In the genomic region with DNA sequence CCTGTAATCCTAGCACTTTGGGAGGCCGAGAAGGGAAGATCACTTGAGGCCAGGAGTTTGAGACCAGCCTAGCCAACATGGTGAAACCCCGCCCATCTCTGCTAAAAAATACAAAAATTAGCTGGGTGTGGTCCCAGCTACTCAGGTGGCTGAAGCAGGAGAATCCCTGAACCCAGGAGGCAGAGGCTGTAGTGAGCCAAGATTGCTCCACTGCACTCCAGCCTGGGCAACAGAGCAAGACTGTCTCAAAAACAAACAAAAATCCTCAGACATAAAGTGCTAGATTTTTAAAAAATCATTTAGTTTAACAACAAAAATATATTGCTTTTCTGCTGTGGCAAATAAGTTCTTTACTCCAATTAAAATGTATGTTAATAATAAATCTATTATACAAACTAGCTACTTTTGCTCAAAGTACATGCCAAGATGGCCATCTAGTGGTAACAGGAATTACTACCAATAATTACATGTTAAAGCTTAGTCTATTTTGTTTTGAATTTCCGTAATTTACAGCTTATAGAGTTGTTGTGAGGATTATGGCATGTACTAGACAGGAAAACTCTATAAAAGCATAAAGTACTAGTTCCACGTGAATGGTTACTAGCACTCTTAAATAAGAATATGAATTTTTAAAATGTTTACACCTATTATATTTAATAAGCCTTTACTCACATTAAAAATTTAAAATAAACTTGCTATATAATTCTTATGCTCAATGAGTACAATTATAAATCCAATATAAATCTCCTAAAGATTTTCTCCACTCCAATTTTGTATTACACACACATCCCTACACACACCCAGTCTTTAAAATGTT, we compare ENCODE assay signal across 8 cellular contexts. TPM values are rescaled to one million over a fixed set of nuclear protein-coding genes. Genes with fewer than 3 reads are reported as not detected.
DNase-seq lines count a peak whose midpoint lies in the region; ATAC-seq, FAIRE-seq and TF ChIP-seq lines count a peak whose summit lies in the region.

No MANE protein-coding gene starts in this region.

- ATAC-seq in CD4-positive, alpha-beta T cell (ENCODE audit: poor library complexity) = peak; percentile 49
- ATAC-seq in memory B cell (ENCODE audit: low read depth) = peak; percentile 56
- ATAC-seq in HG02884 (IDR thresholded peaks at IDR 0.05; ENCODE audit: unreplicated experiment) = no peak

- no peaks in the 10 kb centered on the region for H3K9me3 ChIP-seq in CD4-positive, alpha-beta T cell (ENCODE audit: control insufficient read depth, low read length)

- CTCF ChIA-PET in CD4-positive, alpha-beta T cell (lab: Charles Lee) = interaction anchor here (0.6 to 1.7 kb wide), 22 partner anchors 9 to 1454 kb away, joined by 3 to 10 read pairs (median 3); a partner anchor contains a TSS

- no peaks in the 10 kb centered on the region for H3K27me3 ChIP-seq in CD4-positive, alpha-beta T cell (ENCODE audit: control insufficient read depth, insufficient read depth, low read length)
- H3K27me3 ChIP-seq in bronchial epithelial cell (ENCODE audit: control insufficient read depth, insufficient read depth, low read length) = no peaks in the 10 kb centered on the region

- no peaks in the 10 kb centered on the region for H3K36me3 ChIP-seq in bronchial epithelial cell (ENCODE audit: control insufficient read depth, insufficient read depth, low read length)

- H3K4me3 Mint-ChIP-seq in CD4-positive, alpha-beta T cell = no peak overlapping the region
- no peak overlapping the region for H3K4me3 Mint-ChIP-seq in memory B cell

- peaks cover 29% of the 10 kb centered on the region for H3K4me1 Mint-ChIP-seq in CD4-positive, alpha-beta T cell (ENCODE audit: low read depth)
- H3K4me1 Mint-ChIP-seq in memory B cell = peaks cover 12% of the 10 kb centered on the region

- H3K4me3 ChIP-seq in bronchial epithelial cell (ENCODE audit: low read depth, low read length) = no peak overlapping the region

- intact Hi-C loops in CD4-positive, alpha-beta T cell (cut with DNase I, micrococcal nuclease) = loop anchor here (5.0 to 10.0 kb wide), 4 partner anchors 36 to 1454 kb away; a partner anchor contains a TSS

- H3K27me3 Mint-ChIP-seq in CD4-positive, alpha-beta T cell = no peaks in the 10 kb centered on the region
- H3K27me3 Mint-ChIP-seq in memory B cell = no peaks in the 10 kb centered on the region

- H3K36me3 Mint-ChIP-seq in CD4-positive, alpha-beta T cell (ENCODE audit: low read depth) = no peaks in the 10 kb centered on the region
- peaks cover 4% of the 10 kb centered on the region for H3K36me3 Mint-ChIP-seq in memory B cell

- no peak overlapping the region for H3K27ac ChIP-seq in CD4-positive, alpha-beta T cell (ENCODE audit: low read depth, low read length)

- FAIRE-seq in bronchial epithelial cell (lab: Jason Lieb, UNC) = no peak

- DNase-seq in CD4-positive, alpha-beta T cell = no peak
- DNase-seq in H4 (ENCODE audit: low spot score) = peak; percentile 47
- DNase-seq in NCI-H748 treated with DMSO at 0.1 percent for 48 hours (lab: John Stamatoyannopoulos, UW) = peak; percentile 1
- DNase-seq in bronchial epithelial cell (ENCODE audit: low read depth) = peak; percentile 55
- peak in 1 of 2 donors; percentile 28 for DNase-seq in memory B cell (ENCODE audit: low spot score in 2 of 2)
- DNase-seq in effector CD8-positive, alpha-beta T cell (lab: John Stamatoyannopoulos, UW) = no peak
- DNase-seq in stimulated activated CD4-positive, alpha-beta T cell treated with anti-CD3 and anti-CD28 coated beads, Interleukin-2, amount 100 ng/mL, for 24 hours = no peak

- H3K27ac Mint-ChIP-seq in CD4-positive, alpha-beta T cell = no peak overlapping the region
- H3K27ac Mint-ChIP-seq in memory B cell = no peak overlapping the region

- H3K9me3 Mint-ChIP-seq in CD4-positive, alpha-beta T cell = no peaks in the 10 kb centered on the region
- no peaks in the 10 kb centered on the region for H3K9me3 Mint-ChIP-seq in memory B cell

- POLR2A ChIA-PET in CD4-positive, alpha-beta T cell (lab: Charles Lee) = interaction anchor here (0.7 to 3.2 kb wide), 4 partner anchors 37 to 898 kb away, joined by 3 to 31 read pairs (median 3); a partner anchor contains a TSS

- peak; percentile 83 for TF ChIP-seq CTCF in CD4-positive, alpha-beta T cell (IDR thresholded peaks at IDR 0.05)
- TF ChIP-seq CTCF in bronchial epithelial cell (IDR thresholded peaks at IDR 0.05; ENCODE audit: insufficient read depth, low read length, severe bottlenecking) = peak; percentile 20

RNA-seq across cellular contexts. Expression of a gene that starts 39.0 kb away (rescaled TPM):
- 10 to 100 TPM; 25.7 to 27.1 TPM for total RNA-seq in CD4-positive, alpha-beta T cell
- 45.7 and 50.0 TPM in 2 replicates for total RNA-seq in H4 (2014; rRNA removed; shearing (Covaris generic))
- 58.2 and 85.0 TPM in 2 replicates for total RNA-seq in bronchial epithelial cell

RNA-seq across cellular contexts. Expression of a gene that starts 50.5 kb away (rescaled TPM):
- under 1 TPM in 1 of 2 experiments, not detected in 1; 0.08 TPM for total RNA-seq in CD4-positive, alpha-beta T cell
- total RNA-seq in H4 (2014; rRNA removed; shearing (Covaris generic)) = not detected in 2 replicates
- not detected in 2 replicates for total RNA-seq in bronchial epithelial cell

Comparison
In these comparisons a context has a peak if more than half of its experiments do, and no peak if none do; other contexts are left out.
1. DNase-seq: peak in H4 (single experiment), NCI-H748 treated with DMSO at 0.1 percent for 48 hours (single experiment) and bronchial epithelial cell (single experiment); none in CD4-positive, alpha-beta T cell (0 of 10), effector CD8-positive, alpha-beta T cell (single experiment) and stimulated activated CD4-positive, alpha-beta T cell treated with anti-CD3 and anti-CD28 coated beads, Interleukin-2, amount 100 ng/mL, for 24 hours (0 of 2).